11 cellular contexts compared by ENCODE assay signal in the genomic region with DNA sequence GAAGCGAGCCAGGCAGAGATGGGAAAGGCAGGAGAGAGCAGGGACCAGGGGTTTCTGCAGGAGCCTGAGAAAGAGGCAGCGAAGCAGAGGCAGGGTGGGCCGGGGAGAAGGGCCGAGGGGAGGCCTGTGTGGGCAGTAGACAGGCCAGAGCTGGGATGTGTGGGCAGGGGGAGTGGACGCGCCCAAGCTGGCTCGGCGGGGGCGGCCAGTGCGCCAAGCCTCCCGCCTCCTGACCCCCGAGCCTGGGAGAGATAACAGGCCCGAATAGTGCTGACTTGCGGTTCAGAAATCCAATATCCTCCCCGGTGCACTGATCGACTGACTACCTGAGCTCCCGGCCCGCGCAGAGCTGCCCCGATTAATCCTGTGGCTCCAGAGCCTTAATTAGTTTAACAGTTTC. TPM values are rescaled to one million over a fixed set of nuclear protein-coding genes. Genes with fewer than 3 reads are reported as not detected.
DNase-seq lines count a peak whose midpoint lies in the region; ATAC-seq and TF ChIP-seq lines count a peak whose summit lies in the region.
"Had no signal": no experiment of that assay in that cellular context is flagged by ENCODE, and none has a peak within 500 bp of the region (broad histone marks: within the 10 kb centered on the region; RNA-seq: fewer than 3 reads in every experiment).

No MANE protein-coding gene starts in this region.

- CTCF ChIA-PET in activated CD4-positive, alpha-beta memory T cell treated with anti-CD3 and anti-CD28 coated beads, Interleukin-2, amount 10 ng/mL, durations not matched to agents 7 days and 5 days (lab: Charles Lee) = no interaction called here

- no peak overlapping the region for H3K4me2 ChIP-seq in osteoblast (ENCODE audit: insufficient read depth, low read length)

- no peak for DNase-seq in NT2/D1 (ENCODE audit: low read depth, low spot score)
- DNase-seq in effector memory CD8-positive, alpha-beta T cell = no peak
- DNase-seq in suprapubic skin (ENCODE audit: low spot score in 2 of 2) = no peak
- DNase-seq in MV-4-11 (lab: John Stamatoyannopoulos, UW) = no peak
- DNase-seq in NCI-H1694 treated with DMSO at 0.1 percent for 48 hours (lab: John Stamatoyannopoulos, UW) = no peak
- no peak for DNase-seq in activated CD4-positive, alpha-beta memory T cell treated with anti-CD3 and anti-CD28 coated beads, Interleukin-2, amount 10 ng/mL, durations not matched to agents 7 days and 5 days
- DNase-seq in osteoblast (ENCODE audit: insufficient read length, low spot score, missing footprints) = no peak
- DNase-seq: activated T-cell treated with anti-CD3 and anti-CD28 coated beads, Interleukin-2, amount 50 U/mL, for 1 hour; NCI-H1436 treated with DMSO at 0.1 percent for 48 hours had no signal

- ATAC-seq in effector memory CD8-positive, alpha-beta T cell (replicated peaks) = no peak

- peak overlapping the region; percentile 30 to 32 for H3K27ac Mint-ChIP-seq in effector memory CD8-positive, alpha-beta T cell
- no peak overlapping the region for H3K27ac Mint-ChIP-seq in activated CD4-positive, alpha-beta memory T cell treated with anti-CD3 and anti-CD28 coated beads, Interleukin-2, amount 10 ng/mL, durations not matched to agents 7 days and 5 days

- TF ChIP-seq EP300 in suprapubic skin (IDR thresholded peaks at IDR 0.05) = no peak

- peaks cover 74% of the 10 kb centered on the region for H3K79me2 ChIP-seq in osteoblast (ENCODE audit: insufficient read depth, low read length)

- no peak overlapping the region for H3K4me3 ChIP-seq in NT2/D1 (ENCODE audit: insufficient read length, low read depth)
- H3K4me3 ChIP-seq in muscle layer of duodenum (ENCODE audit: low read depth in 1 of 2, low read length in 2 of 2) = peak overlapping the region in 1 of 2 donors; percentile 19
- peak overlapping the region; percentile 5 for H3K4me3 ChIP-seq in suprapubic skin
- H3K4me3 ChIP-seq in osteoblast (ENCODE audit: insufficient read depth, low read length) = no peak overlapping the region

- H2AFZ ChIP-seq in osteoblast (ENCODE audit: low read length) = no peak overlapping the region

- H3K9me3 ChIP-seq in NT2/D1 (ENCODE audit: insufficient read depth, low read length) (no peaks in the 10 kb centered on the region), muscle layer of duodenum (ENCODE audit: control insufficient read depth in 1 of 2, low read length in 2 of 2) (no peaks in the 10 kb centered on the region), suprapubic skin (no peaks in the 10 kb centered on the region), osteoblast (ENCODE audit: low read depth, low read length) (no peaks in the 10 kb centered on the region)
- H3K9me3 ChIP-seq: neutrophil had no signal

- H3K27me3 ChIP-seq in NT2/D1 (ENCODE audit: insufficient read depth, insufficient read length) = no peaks in the 10 kb centered on the region
- H3K27me3 ChIP-seq in muscle layer of duodenum (ENCODE audit: low read depth, low read length) = no peaks in the 10 kb centered on the region
- H3K27me3 ChIP-seq in suprapubic skin = no peaks in the 10 kb centered on the region
- no peaks in the 10 kb centered on the region for H3K27me3 ChIP-seq in osteoblast (ENCODE audit: insufficient read depth, low read length)
- H3K27me3 ChIP-seq: neutrophil had no signal

- H3K36me3 ChIP-seq in NT2/D1 (ENCODE audit: insufficient read depth, insufficient read length, low read length) (peaks cover 39% of the 10 kb centered on the region), muscle layer of duodenum (ENCODE audit: control insufficient read depth in 1 of 2, insufficient read depth in 2 of 2, low read length in 2 of 2) (peaks cover 3 to 8% of the 10 kb centered on the region in 2 donors), suprapubic skin (no peaks in the 10 kb centered on the region), osteoblast (ENCODE audit: insufficient read depth, low read length) (peaks cover 5% of the 10 kb centered on the region)
- H3K36me3 ChIP-seq: neutrophil had no signal

- no peaks in the 10 kb centered on the region for H3K36me3 Mint-ChIP-seq in effector memory CD8-positive, alpha-beta T cell (ENCODE audit: insufficient read depth)
- no peaks in the 10 kb centered on the region for H3K36me3 Mint-ChIP-seq in activated CD4-positive, alpha-beta memory T cell treated with anti-CD3 and anti-CD28 coated beads, Interleukin-2, amount 10 ng/mL, durations not matched to agents 7 days and 5 days (ENCODE audit: low read depth)

- WGBS in suprapubic skin = 54% methylated on average over 18 of the region's 20 CpGs

- TF ChIP-seq CTCF in suprapubic skin (IDR thresholded peaks at IDR 0.05) (no peak), osteoblast (IDR thresholded peaks at IDR 0.05; ENCODE audit: extremely low read depth, low read depth, low read length) (no peak)

- peak overlapping the region; percentile 59 for H3K9ac ChIP-seq in NT2/D1 (ENCODE audit: insufficient read length, low read depth)

- peaks cover 22 to 32% of the 10 kb centered on the region in 2 donors for H3K4me1 Mint-ChIP-seq in effector memory CD8-positive, alpha-beta T cell (ENCODE audit: low read depth in 2 of 2)
- H3K4me1 Mint-ChIP-seq in activated CD4-positive, alpha-beta memory T cell treated with anti-CD3 and anti-CD28 coated beads, Interleukin-2, amount 10 ng/mL, durations not matched to agents 7 days and 5 days = peaks cover 15% of the 10 kb centered on the region

- peaks cover 60% of the 10 kb centered on the region for H4K20me1 ChIP-seq in osteoblast (ENCODE audit: insufficient read depth, low read length)

- POLR2A ChIA-PET in activated CD4-positive, alpha-beta memory T cell treated with anti-CD3 and anti-CD28 coated beads, Interleukin-2, amount 10 ng/mL, durations not matched to agents 7 days and 5 days (lab: Charles Lee) = no interaction called here

- H3K27me3 Mint-ChIP-seq in effector memory CD8-positive, alpha-beta T cell = no peaks in the 10 kb centered on the region
- H3K27me3 Mint-ChIP-seq in activated CD4-positive, alpha-beta memory T cell treated with anti-CD3 and anti-CD28 coated beads, Interleukin-2, amount 10 ng/mL, durations not matched to agents 7 days and 5 days = no peaks in the 10 kb centered on the region

- H3K9me3 Mint-ChIP-seq in effector memory CD8-positive, alpha-beta T cell = no peaks in the 10 kb centered on the region
- H3K9me3 Mint-ChIP-seq in activated CD4-positive, alpha-beta memory T cell treated with anti-CD3 and anti-CD28 coated beads, Interleukin-2, amount 10 ng/mL, durations not matched to agents 7 days and 5 days = no peaks in the 10 kb centered on the region

- H3K4me1 ChIP-seq in NT2/D1 (ENCODE audit: insufficient read depth, insufficient read length) = peaks cover 77% of the 10 kb centered on the region
- peaks cover 45 to 97% of the 10 kb centered on the region in 2 donors for H3K4me1 ChIP-seq in muscle layer of duodenum (ENCODE audit: control insufficient read depth in 1 of 2, insufficient read depth in 2 of 2, low read length in 2 of 2)
- H3K4me1 ChIP-seq in suprapubic skin = peaks cover 99% of the 10 kb centered on the region
- peaks cover 36% of the 10 kb centered on the region for H3K4me1 ChIP-seq in osteoblast (ENCODE audit: insufficient read depth, low read length)

- H3K27ac ChIP-seq in muscle layer of duodenum (ENCODE audit: low read length) (peak overlapping the region; percentile 20), suprapubic skin (peak overlapping the region; percentile 84), osteoblast (ENCODE audit: low read depth, low read length) (no peak overlapping the region)
- H3K27ac ChIP-seq: neutrophil had no signal

- no peak for TF ChIP-seq POLR2A in suprapubic skin (IDR thresholded peaks at IDR 0.05)

- no peak overlapping the region for H3K4me3 Mint-ChIP-seq in effector memory CD8-positive, alpha-beta T cell
- H3K4me3 Mint-ChIP-seq in activated CD4-positive, alpha-beta memory T cell treated with anti-CD3 and anti-CD28 coated beads, Interleukin-2, amount 10 ng/mL, durations not matched to agents 7 days and 5 days = no peak overlapping the region

RNA-seq across cellular contexts. Expression of a gene that starts 41.9 kb away (rescaled TPM):
- total RNA-seq in suprapubic skin (100 to 1,000 TPM in 1 of 4 donors, 10 to 100 TPM in 3; 46.7 to 103 (median 60.1) TPM), osteoblast (11.2 and 13.3 TPM in 2 replicates)
- total RNA-seq in activated CD4-positive, alpha-beta memory T cell treated with anti-CD3 and anti-CD28 coated beads, Interleukin-2, amount 10 ng/mL, durations not matched to agents 7 days and 5 days = 10 to 100 TPM; 16.9 to 18.9 TPM
